In the genomic region with DNA sequence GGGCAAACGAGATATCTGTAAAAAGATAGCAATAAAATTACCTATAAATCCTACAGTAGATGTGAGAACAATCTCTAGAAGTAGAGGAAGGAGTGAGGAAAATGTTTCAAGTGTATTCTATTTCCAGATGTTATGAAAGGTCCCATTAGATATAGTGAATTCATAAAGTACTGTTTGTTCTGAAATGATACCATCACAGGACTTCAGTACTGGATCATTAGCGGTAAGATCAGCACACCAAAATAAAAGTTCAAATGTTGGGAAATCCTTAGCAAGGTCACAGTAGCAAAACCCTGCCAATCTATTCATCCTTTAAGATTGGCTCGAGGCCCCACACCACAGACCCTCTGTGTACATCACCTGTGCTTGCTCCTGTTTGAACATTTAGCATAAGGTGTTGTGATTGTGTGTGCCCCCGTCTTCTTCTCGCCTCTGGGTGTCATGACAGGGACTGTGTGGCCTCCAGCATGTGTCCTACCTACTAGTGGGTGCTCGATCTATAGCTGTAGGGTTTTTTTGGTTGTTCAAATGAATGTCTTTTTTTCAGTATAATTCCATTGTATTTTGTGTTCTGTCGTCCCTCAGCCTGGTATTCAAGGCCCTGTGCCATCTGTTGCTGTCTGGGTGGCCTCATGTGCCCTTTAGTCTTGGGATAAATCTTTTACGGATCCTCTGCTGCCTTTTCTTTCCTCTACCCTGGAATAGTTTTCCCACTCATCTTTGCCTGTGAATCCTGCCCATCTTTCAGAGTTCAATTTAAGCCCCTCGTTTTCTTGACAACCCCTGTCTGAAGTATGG, we compare ENCODE assay signal across 13 cellular contexts. TPM values are rescaled to one million over a fixed set of nuclear protein-coding genes. Genes with fewer than 3 reads are reported as not detected.
A peak's percentile ranks its signal among the peaks of the same experiment; 100 is the strongest.
DNase-seq lines count a peak whose midpoint lies in the region; ATAC-seq and TF ChIP-seq lines count a peak whose summit lies in the region.
"Had no signal": no experiment of that assay in that cellular context is flagged by ENCODE, and none has a peak within 500 bp of the region (broad histone marks: within the 10 kb centered on the region; RNA-seq: fewer than 3 reads in every experiment).

No MANE protein-coding gene starts in this region.

- DNase-seq in activated naive CD4-positive, alpha-beta T cell treated with anti-CD3 and anti-CD28 coated beads, Interleukin-2, amount 10 ng/mL, durations not matched to agents 7 days and 5 days = no peak
- no peak for DNase-seq in activated naive CD4-positive, alpha-beta T cell treated with anti-CD3 and anti-CD28 coated beads for 36 hours
- DNase-seq in dorsolateral prefrontal cortex (no peak), spleen (no peak), cortex of kidney (lab: John Stamatoyannopoulos, UW) (no peak), mesothelial cell of epicardium (ENCODE audit: low spot score in 2 of 2, unreplicated experiment in 2 of 2) (no peak)
- DNase-seq in stimulated activated naive B cell treated with anti-CD40 and anti-IgM and Interleukin-4, amounts not matched to agents 10 μg/mL and 1 μg/mL and 100 μg/mL, for 72 hours = no peak
- DNase-seq: NCI-H1417 treated with DMSO at 0.1 percent for 48 hours; NCI-H226; stimulated activated CD4-positive, alpha-beta T cell treated with anti-CD3 and anti-CD28 coated beads, Interleukin-15, amount 100 ng/mL, for 24 hours; T-helper 1 cell had no signal

- H3K4me1 Mint-ChIP-seq in activated naive CD4-positive, alpha-beta T cell treated with anti-CD3 and anti-CD28 coated beads, Interleukin-2, amount 10 ng/mL, durations not matched to agents 7 days and 5 days = peaks cover 39% of the 10 kb centered on the region
- peaks cover 67% of the 10 kb centered on the region for H3K4me1 Mint-ChIP-seq in activated naive CD4-positive, alpha-beta T cell treated with anti-CD3 and anti-CD28 coated beads for 36 hours (ENCODE audit: low read depth)
- peaks cover 26 to 46% of the 10 kb centered on the region in 2 donors for H3K4me1 Mint-ChIP-seq in stimulated activated naive B cell treated with anti-CD40 and anti-IgM and Interleukin-4, amounts not matched to agents 10 μg/mL and 1 μg/mL and 100 μg/mL, for 72 hours
- peaks cover 2% of the 10 kb centered on the region for H3K4me1 Mint-ChIP-seq in mesothelial cell of epicardium

- H3K27ac ChIP-seq in VCaP (peak overlapping the region; percentile 50), dorsolateral prefrontal cortex (peak overlapping the region in 41 of 59 donors; percentile 2 to 99 (median 48)), spleen (peak overlapping the region in 6 of 8 donors; percentile 64 to 78 (median 68))
- H3K27ac ChIP-seq: hepatocyte had no signal

- peaks cover 4 to 98% (median 50%) of the 10 kb centered on the region in 6 donors for H3K4me1 ChIP-seq in spleen

- H3K9me3 ChIP-seq in spleen = no peaks in the 10 kb centered on the region

- H3K4me3 ChIP-seq in dorsolateral prefrontal cortex (no peak overlapping the region), spleen (no peak overlapping the region)
- H3K4me3 ChIP-seq: hepatocyte had no signal

- H3K9me3 Mint-ChIP-seq in activated naive CD4-positive, alpha-beta T cell treated with anti-CD3 and anti-CD28 coated beads, Interleukin-2, amount 10 ng/mL, durations not matched to agents 7 days and 5 days = no peaks in the 10 kb centered on the region
- H3K9me3 Mint-ChIP-seq in activated naive CD4-positive, alpha-beta T cell treated with anti-CD3 and anti-CD28 coated beads for 36 hours = no peaks in the 10 kb centered on the region
- H3K9me3 Mint-ChIP-seq in stimulated activated naive B cell treated with anti-CD40 and anti-IgM and Interleukin-4, amounts not matched to agents 10 μg/mL and 1 μg/mL and 100 μg/mL, for 72 hours = no peaks in the 10 kb centered on the region
- no peaks in the 10 kb centered on the region for H3K9me3 Mint-ChIP-seq in mesothelial cell of epicardium

- no peak for ATAC-seq in stimulated activated naive B cell treated with anti-CD40 and anti-IgM and Interleukin-4, amounts not matched to agents 10 μg/mL and 1 μg/mL and 100 μg/mL, for 72 hours (replicated peaks)

- H3K4me3 Mint-ChIP-seq in activated naive CD4-positive, alpha-beta T cell treated with anti-CD3 and anti-CD28 coated beads, Interleukin-2, amount 10 ng/mL, durations not matched to agents 7 days and 5 days = no peak overlapping the region
- no peak overlapping the region for H3K4me3 Mint-ChIP-seq in activated naive CD4-positive, alpha-beta T cell treated with anti-CD3 and anti-CD28 coated beads for 36 hours
- H3K4me3 Mint-ChIP-seq in stimulated activated naive B cell treated with anti-CD40 and anti-IgM and Interleukin-4, amounts not matched to agents 10 μg/mL and 1 μg/mL and 100 μg/mL, for 72 hours = no peak overlapping the region
- H3K4me3 Mint-ChIP-seq in mesothelial cell of epicardium = no peak overlapping the region

- H3K36me3 Mint-ChIP-seq in activated naive CD4-positive, alpha-beta T cell treated with anti-CD3 and anti-CD28 coated beads, Interleukin-2, amount 10 ng/mL, durations not matched to agents 7 days and 5 days = peaks cover 36% of the 10 kb centered on the region
- peaks cover 5% of the 10 kb centered on the region for H3K36me3 Mint-ChIP-seq in activated naive CD4-positive, alpha-beta T cell treated with anti-CD3 and anti-CD28 coated beads for 36 hours (ENCODE audit: low read depth)
- peaks cover 3 to 12% of the 10 kb centered on the region in 2 donors for H3K36me3 Mint-ChIP-seq in stimulated activated naive B cell treated with anti-CD40 and anti-IgM and Interleukin-4, amounts not matched to agents 10 μg/mL and 1 μg/mL and 100 μg/mL, for 72 hours
- no peaks in the 10 kb centered on the region for H3K36me3 Mint-ChIP-seq in mesothelial cell of epicardium

- H3K27me3 ChIP-seq in dorsolateral prefrontal cortex (no peaks in the 10 kb centered on the region), spleen (replicated peaks in 1 of 7) (no peaks in the 10 kb centered on the region)
- H3K27me3 ChIP-seq: hepatocyte had no signal

- peaks cover 0 to 6% (median 0%) of the 10 kb centered on the region in 6 donors for H3K36me3 ChIP-seq in spleen

- CTCF ChIA-PET in activated naive CD4-positive, alpha-beta T cell treated with anti-CD3 and anti-CD28 coated beads, Interleukin-2, amount 10 ng/mL, durations not matched to agents 7 days and 5 days (lab: Charles Lee) = no interaction called here
- CTCF ChIA-PET in activated naive CD4-positive, alpha-beta T cell treated with anti-CD3 and anti-CD28 coated beads for 36 hours (lab: Charles Lee) = no interaction called here

- WGBS in spleen, 5 donors = 86 to 91% (median 87%) methylated on average over 9 of the region's 9 CpGs

- intact Hi-C loops in activated naive CD4-positive, alpha-beta T cell treated with anti-CD3 and anti-CD28 coated beads for 36 hours (cut with micrococcal nuclease) = loop anchor here (10.0 kb wide), 1 partner anchor 972 kb away; the partner anchor contains the start of gene WDR75
- intact Hi-C loops in dorsolateral prefrontal cortex (cut with DNase I) = no loop called here
- intact Hi-C loops in spleen (cut with DNase I; ENCODE audit: low total_unique reads) = no loop called here

- no peak for TF ChIP-seq POLR2A in spleen (IDR thresholded peaks at IDR 0.05)

- peak overlapping the region; percentile 12 for H3K27ac Mint-ChIP-seq in activated naive CD4-positive, alpha-beta T cell treated with anti-CD3 and anti-CD28 coated beads, Interleukin-2, amount 10 ng/mL, durations not matched to agents 7 days and 5 days
- H3K27ac Mint-ChIP-seq in activated naive CD4-positive, alpha-beta T cell treated with anti-CD3 and anti-CD28 coated beads for 36 hours = no peak overlapping the region
- no peak overlapping the region for H3K27ac Mint-ChIP-seq in stimulated activated naive B cell treated with anti-CD40 and anti-IgM and Interleukin-4, amounts not matched to agents 10 μg/mL and 1 μg/mL and 100 μg/mL, for 72 hours
- no peak overlapping the region for H3K27ac Mint-ChIP-seq in mesothelial cell of epicardium

- no peaks in the 10 kb centered on the region for H3K27me3 Mint-ChIP-seq in activated naive CD4-positive, alpha-beta T cell treated with anti-CD3 and anti-CD28 coated beads, Interleukin-2, amount 10 ng/mL, durations not matched to agents 7 days and 5 days
- no peaks in the 10 kb centered on the region for H3K27me3 Mint-ChIP-seq in activated naive CD4-positive, alpha-beta T cell treated with anti-CD3 and anti-CD28 coated beads for 36 hours (ENCODE audit: low read depth)
- H3K27me3 Mint-ChIP-seq in stimulated activated naive B cell treated with anti-CD40 and anti-IgM and Interleukin-4, amounts not matched to agents 10 μg/mL and 1 μg/mL and 100 μg/mL, for 72 hours = no peaks in the 10 kb centered on the region
- no peaks in the 10 kb centered on the region for H3K27me3 Mint-ChIP-seq in mesothelial cell of epicardium (ENCODE audit: low read depth)

- no peak for TF ChIP-seq CTCF in VCaP (conservative IDR thresholded peaks at IDR 0.05)
- TF ChIP-seq CTCF in dorsolateral prefrontal cortex (IDR thresholded peaks at IDR 0.05 in 54 of 56, conservative IDR thresholded peaks at IDR 0.05 in 2 of 56; ENCODE audit: low read depth in 1 of 56, partially characterized antibody in 56 of 56) = no peak
- no peak for TF ChIP-seq CTCF in spleen (IDR thresholded peaks at IDR 0.05 in 8 of 11, conservative IDR thresholded peaks at IDR 0.05 in 3 of 11)
- no peak for TF ChIP-seq CTCF in mesothelial cell of epicardium (IDR thresholded peaks at IDR 0.05; ENCODE audit: unreplicated experiment)

RNA-seq across cellular contexts. Expression of gene MFSD6, which starts 9.1 kb away (rescaled TPM):
- total RNA-seq in activated naive CD4-positive, alpha-beta T cell treated with anti-CD3 and anti-CD28 coated beads for 36 hours = 10 to 100 TPM; 21.0 to 21.6 TPM
- total RNA-seq in dorsolateral prefrontal cortex = 100 to 1,000 TPM in 107 of 120 experiments, 10 to 100 TPM in 13; 57.2 to 174 (median 137) TPM
- 100 to 1,000 TPM in 2 of 7 donors, 10 to 100 TPM in 5; 31.9 to 130 (median 59.8) TPM for total RNA-seq in spleen
- 10 to 100 TPM in 1 of 3 donors, 1 to 10 TPM in 2; 5.0 to 10.1 (median 5.5) TPM for polyA plus RNA-seq in spleen
- 10.9 to 12.6 TPM (median 11.7 TPM) in 3 replicates for total RNA-seq in mesothelial cell of epicardium
